ENCODE assay signal across 14 cellular contexts in the genomic region with DNA sequence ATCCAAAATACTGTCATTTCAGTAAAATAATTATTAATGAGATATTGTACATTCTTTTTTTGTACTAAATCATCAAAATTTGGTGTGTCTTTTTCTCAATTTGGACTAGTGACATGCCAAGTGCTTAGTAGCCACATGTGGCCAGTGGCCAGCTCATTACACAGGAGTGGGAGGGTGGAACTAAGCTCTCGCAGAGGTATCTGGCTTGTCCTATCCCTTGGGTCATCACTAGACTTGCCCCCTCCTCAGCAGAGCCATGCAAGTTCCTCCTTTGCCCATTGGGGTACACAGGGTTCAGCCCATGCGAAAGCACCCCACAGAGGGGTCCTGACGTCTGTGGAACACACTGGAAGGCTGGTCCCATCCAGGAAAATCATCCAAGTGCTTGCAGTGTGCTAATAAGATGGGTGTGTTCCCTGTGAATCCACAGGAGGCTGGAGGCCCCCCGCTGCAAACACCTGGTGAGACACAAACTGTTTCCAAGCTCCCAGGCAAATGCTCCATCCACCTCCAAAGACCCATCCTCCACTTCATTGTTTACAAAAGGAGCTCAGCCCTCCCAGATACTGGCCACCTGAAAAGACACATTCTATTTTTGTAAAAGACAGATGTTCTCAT. TPM values are rescaled to one million over a fixed set of nuclear protein-coding genes. Genes with fewer than 3 reads are reported as not detected.
DNase-seq lines count a peak whose midpoint lies in the region; ATAC-seq and TF ChIP-seq lines count a peak whose summit lies in the region.
"Had no signal": no experiment of that assay in that cellular context is flagged by ENCODE, and none has a peak within 500 bp of the region (broad histone marks: within the 10 kb centered on the region; RNA-seq: fewer than 3 reads in every experiment).

No MANE protein-coding gene starts in this region.

- no peaks in the 10 kb centered on the region for H3K27me3 Mint-ChIP-seq in osteocyte (ENCODE audit: unreplicated experiment)

- H3K27ac ChIP-seq in GM23248 (peak overlapping the region; percentile 89), dorsolateral prefrontal cortex (peak overlapping the region in 55 of 59 donors; percentile 2 to 98 (median 74))

- DNase-seq in GM23248 = peak; percentile 69
- DNase-seq in NCI-H146 (lab: John Stamatoyannopoulos, UW) = peak; percentile 94
- DNase-seq in dorsolateral prefrontal cortex = no peak
- DNase-seq in osteocyte (ENCODE audit: extremely low spot score, unreplicated experiment) = peak; percentile 48
- DNase-seq in activated naive CD4-positive, alpha-beta T cell (lab: John Stamatoyannopoulos, UW) = no peak
- DNase-seq: activated CD4-positive, alpha-beta T cell treated with anti-CD3 and anti-CD28 coated beads, Interleukin-2, amount 50 U/mL, for 48 hours; activated naive CD8-positive, alpha-beta T cell treated with anti-CD3 and anti-CD28 coated beads for 36 hours; effector memory CD8-positive, alpha-beta T cell; naive thymus-derived CD8-positive, alpha-beta T cell; NCI-H1092 treated with DMSO at 0.1 percent for 48 hours; stimulated activated CD4-positive, alpha-beta T cell treated with anti-CD3 and anti-CD28 coated beads, Interleukin-15, amount 100 ng/mL, for 24 hours had no signal

- intact Hi-C loops in dorsolateral prefrontal cortex (cut with DNase I) = no loop called here

- H3K9me2 ChIP-seq in GM23248 (ENCODE audit: insufficient read depth) = no peaks in the 10 kb centered on the region

- in situ Hi-C loops in GM23248 (cut with MboI) = no loop called here

- H3K9me3 ChIP-seq in GM23248 (ENCODE audit: low read depth) = no peaks in the 10 kb centered on the region

- H3K4me1 Mint-ChIP-seq in osteocyte (ENCODE audit: unreplicated experiment) = peaks cover 32% of the 10 kb centered on the region

- peak overlapping the region; percentile 91 for H3K9ac ChIP-seq in GM23248

- peak overlapping the region; percentile 97 for H3K4me2 ChIP-seq in GM23248 (ENCODE audit: unreplicated experiment)

- 35 to 37% methylated on average over 4 of the region's 4 CpGs for WGBS in GM23248 (ENCODE audit: low coverage in 1 of 2, low lambda C conversion rate in 2 of 2, missing lambda C conversion rate in 2 of 2), 2 experiments

- H4K20me1 ChIP-seq in GM23248 (ENCODE audit: insufficient read depth) = peaks cover 4% of the 10 kb centered on the region; the same call in 1 of the 2 replicates

- no peak overlapping the region; the same call in 1 of the 2 replicates for H2AFZ ChIP-seq in GM23248

- peaks cover 53% of the 10 kb centered on the region for H3F3A ChIP-seq in GM23248 (ENCODE audit: insufficient read depth)

- H3K9me3 Mint-ChIP-seq in osteocyte (ENCODE audit: unreplicated experiment) = no peaks in the 10 kb centered on the region
- H3K9me3 Mint-ChIP-seq: activated naive CD8-positive, alpha-beta T cell treated with anti-CD3 and anti-CD28 coated beads for 36 hours; effector memory CD8-positive, alpha-beta T cell; naive thymus-derived CD8-positive, alpha-beta T cell had no signal

- no peak overlapping the region for H3K4me3 Mint-ChIP-seq in osteocyte (ENCODE audit: unreplicated experiment)

- H3K4me3 ChIP-seq in GM23248 (peak overlapping the region; percentile 97), dorsolateral prefrontal cortex (peak overlapping the region; percentile 44 to 89 (median 67))

- no peaks in the 10 kb centered on the region for H3K36me3 ChIP-seq in GM23248 (ENCODE audit: low read depth)

- H3K27ac Mint-ChIP-seq in osteocyte (ENCODE audit: unreplicated experiment) = no peak overlapping the region
- H3K27ac Mint-ChIP-seq: activated naive CD8-positive, alpha-beta T cell treated with anti-CD3 and anti-CD28 coated beads for 36 hours; effector memory CD8-positive, alpha-beta T cell; naive thymus-derived CD8-positive, alpha-beta T cell had no signal

- TF ChIP-seq CTCF in dorsolateral prefrontal cortex (IDR thresholded peaks at IDR 0.05 in 54 of 56, conservative IDR thresholded peaks at IDR 0.05 in 2 of 56; ENCODE audit: low read depth in 1 of 56, partially characterized antibody in 56 of 56) (no peak), osteocyte (IDR thresholded peaks at IDR 0.05) (no peak)

- H3K27me3 ChIP-seq in GM23248 (replicated peaks; ENCODE audit: insufficient read depth) = no peaks in the 10 kb centered on the region
- H3K27me3 ChIP-seq in dorsolateral prefrontal cortex = peaks cover 0 to 3% (median 0%) of the 10 kb centered on the region in 45 donors

- no peaks in the 10 kb centered on the region for H3K36me3 Mint-ChIP-seq in osteocyte (ENCODE audit: unreplicated experiment)
- H3K36me3 Mint-ChIP-seq: activated naive CD8-positive, alpha-beta T cell treated with anti-CD3 and anti-CD28 coated beads for 36 hours; naive thymus-derived CD8-positive, alpha-beta T cell had no signal

- ATAC-seq in HG03565 (IDR thresholded peaks at IDR 0.05; ENCODE audit: unreplicated experiment) = no peak
- ATAC-seq in HG02798 (IDR thresholded peaks at IDR 0.05; ENCODE audit: poor library complexity, unreplicated experiment) = no peak
- no peak for ATAC-seq in HG02840 (IDR thresholded peaks at IDR 0.05; ENCODE audit: low FRiP score, unreplicated experiment)
- ATAC-seq: effector memory CD8-positive, alpha-beta T cell; naive thymus-derived CD8-positive, alpha-beta T cell had no signal

- H3K4me1 ChIP-seq in GM23248 (ENCODE audit: insufficient read depth) = peaks cover 68% of the 10 kb centered on the region

- peaks cover 67% of the 10 kb centered on the region for H3K79me2 ChIP-seq in GM23248 (ENCODE audit: insufficient read depth)

RNA-seq across cellular contexts. Expression of a gene that starts 1.3 kb away (rescaled TPM):
- total RNA-seq in GM23248 (2014; rRNA removed; shearing (Covaris generic)) = 44.4 and 46.0 TPM in 2 replicates
- 41.9 and 42.4 TPM in 2 replicates for polyA plus RNA-seq in GM23248 (2016; fragmentation: Nextera tagmentation; extraction: Ambion mirVana)
- total RNA-seq in dorsolateral prefrontal cortex (100 to 1,000 TPM in 1 of 120 experiments, 10 to 100 TPM in 119; 17.5 to 100 (median 34.4) TPM), osteocyte (0.64 and 1.1 TPM in 2 replicates)
- total RNA-seq: activated naive CD8-positive, alpha-beta T cell treated with anti-CD3 and anti-CD28 coated beads for 36 hours had no signal
- polyA plus RNA-seq: naive thymus-derived CD8-positive, alpha-beta T cell had no signal

Comparison
In these comparisons a context has a peak if more than half of its experiments do, and no peak if none do; other contexts are left out.
1. DNase-seq: peak in GM23248 (single experiment), NCI-H146 (single experiment) and osteocyte (single experiment); none in dorsolateral prefrontal cortex (0 of 10) and activated naive CD4-positive, alpha-beta T cell (0 of 4).